18 cellular contexts compared by ENCODE assay signal in genomic region chr1:62685431-62685859, GRCh38. TPM values are rescaled to one million over a fixed set of nuclear protein-coding genes. Genes with fewer than 3 reads are reported as not detected.
DNase-seq lines count a peak whose midpoint lies in the region; ATAC-seq and TF ChIP-seq lines count a peak whose summit lies in the region.
"Had no signal": no experiment of that assay in that cellular context is flagged by ENCODE, and none has a peak within 500 bp of the region (broad histone marks: within the 10 kb centered on the region; RNA-seq: fewer than 3 reads in every experiment).

No MANE protein-coding gene starts in this region.

- no peak for TF ChIP-seq RAD21 in HCT116 (IDR thresholded peaks at IDR 0.05; ENCODE audit: low read depth)

- H2BK12ac ChIP-seq in mesenchymal stem cell (ENCODE audit: low read length in 2 of 2): no peak overlapping the region

- DNase-seq in AG20443 (ENCODE audit: low spot score) (peak; percentile 22), HCT116 (ENCODE audit: low read depth, low spot score) (no peak), mesenchymal stem cell (no peak), NCI-H1436 (lab: John Stamatoyannopoulos, UW) (no peak), germinal center (ENCODE audit: low spot score) (no peak)
- no peak for DNase-seq in stimulated activated CD8-positive, alpha-beta memory T cell treated with anti-CD3 and anti-CD28 coated beads, Interleukin-4, amount 100 ng/mL, for 48 hours
- DNase-seq: activated CD8-positive, alpha-beta memory T cell treated with anti-CD3 and anti-CD28 coated beads, Interleukin-2, amount 50 U/mL, for 48 hours; activated naive CD8-positive, alpha-beta T cell treated with anti-CD3 and anti-CD28 coated beads, Interleukin-2, amount 10 ng/mL, durations not matched to agents 7 days and 5 days; BE2C; colonic mucosa; GF-D8; NCI-H345; OCI-M1; stimulated activated CD4-positive, alpha-beta T cell treated with anti-CD3 and anti-CD28 coated beads, Interleukin-4, amount 100 ng/mL, for 1 hour; uterus had no signal

- peak overlapping the region in 4 of 5 experiments; percentile 36 to 81 (median 60) for H3K27ac Mint-ChIP-seq in brain
- H3K27ac Mint-ChIP-seq: activated naive CD8-positive, alpha-beta T cell treated with anti-CD3 and anti-CD28 coated beads, Interleukin-2, amount 10 ng/mL, durations not matched to agents 7 days and 5 days; stimulated activated effector memory CD8-positive, alpha-beta T cell treated with anti-CD3 and anti-CD28 coated beads, Interleukin-12 subunit alpha, Interleukin-12 subunit beta, amount 100 ng/mL, for 72 hours had no signal

- no peak overlapping the region for H2BK15ac ChIP-seq in mesenchymal stem cell (ENCODE audit: low read depth, poor library complexity, severe bottlenecking)

- H3K36me3 Mint-ChIP-seq in brain: peaks cover 3% of the 10 kb centered on the region
- H3K36me3 Mint-ChIP-seq: stimulated activated effector memory CD8-positive, alpha-beta T cell treated with anti-CD3 and anti-CD28 coated beads, Interleukin-12 subunit alpha, Interleukin-12 subunit beta, amount 100 ng/mL, for 72 hours had no signal

- H3K4me3 Mint-ChIP-seq in brain: peak overlapping the region; percentile 59 to 87 (median 76)
- H3K4me3 Mint-ChIP-seq: activated naive CD8-positive, alpha-beta T cell treated with anti-CD3 and anti-CD28 coated beads, Interleukin-2, amount 10 ng/mL, durations not matched to agents 7 days and 5 days; stimulated activated effector memory CD8-positive, alpha-beta T cell treated with anti-CD3 and anti-CD28 coated beads, Interleukin-12 subunit alpha, Interleukin-12 subunit beta, amount 100 ng/mL, for 72 hours had no signal

- H3K27me3 ChIP-seq in HCT116 (ENCODE audit: insufficient read depth, low read length) (no peaks in the 10 kb centered on the region), mesenchymal stem cell (ENCODE audit: control insufficient read depth in 1 of 2, insufficient read depth in 1 of 2, low read length in 2 of 2) (no peaks in the 10 kb centered on the region)
- H3K27me3 ChIP-seq: BE2C, colonic mucosa, uterus had no signal

- H3K9me3 ChIP-seq in HCT116 (ENCODE audit: control insufficient read depth in 1 of 2, insufficient read depth in 1 of 2, low read depth in 1 of 2, low read length in 2 of 2): no peaks in the 10 kb centered on the region
- no peaks in the 10 kb centered on the region for H3K9me3 ChIP-seq in mesenchymal stem cell (ENCODE audit: control insufficient read depth, low read length)
- H3K9me3 ChIP-seq: BE2C, colonic mucosa, uterus had no signal

- H3K4me3 ChIP-seq in HCT116 (replicated peaks in 1 of 2; ENCODE audit: low read depth in 1 of 2, low read length in 2 of 2) (no peak overlapping the region), mesenchymal stem cell (ENCODE audit: insufficient read depth in 1 of 2, low read depth in 1 of 2, low read length in 2 of 2) (peak overlapping the region in 1 of 2 experiments; percentile 51)
- H3K4me3 ChIP-seq: colonic mucosa, uterus had no signal

- CTCF ChIA-PET in HCT116 (lab: Charles Lee): no interaction called here

- H3K9me2 ChIP-seq in HCT116 (ENCODE audit: insufficient read depth): no peaks in the 10 kb centered on the region

- ATAC-seq in HCT116: no peak
- ATAC-seq in GM18505 (IDR thresholded peaks at IDR 0.05; ENCODE audit: unreplicated experiment): no peak
- ATAC-seq: stimulated activated effector memory CD8-positive, alpha-beta T cell treated with anti-CD3 and anti-CD28 coated beads, Interleukin-12 subunit alpha, Interleukin-12 subunit beta, amount 100 ng/mL, for 72 hours had no signal

- H3K27ac ChIP-seq in HCT116 (ENCODE audit: low read depth, low read length) (no peak overlapping the region), mesenchymal stem cell (ENCODE audit: low read length, poor library complexity, severe bottlenecking) (no peak overlapping the region)
- H3K27ac ChIP-seq: colonic mucosa, uterus had no signal

- H3K4me1 Mint-ChIP-seq in brain: peaks cover 26% of the 10 kb centered on the region

- H3K14ac ChIP-seq in mesenchymal stem cell (ENCODE audit: low read length in 2 of 2): no peak overlapping the region

- WGBS in mesenchymal stem cell: 93% methylated on average over 3 of the region's 3 CpGs

- H3K9me3 Mint-ChIP-seq in brain: no peaks in the 10 kb centered on the region
- H3K9me3 Mint-ChIP-seq: activated naive CD8-positive, alpha-beta T cell treated with anti-CD3 and anti-CD28 coated beads, Interleukin-2, amount 10 ng/mL, durations not matched to agents 7 days and 5 days; stimulated activated effector memory CD8-positive, alpha-beta T cell treated with anti-CD3 and anti-CD28 coated beads, Interleukin-12 subunit alpha, Interleukin-12 subunit beta, amount 100 ng/mL, for 72 hours had no signal

- RAD21 ChIA-PET in HCT116 (lab: Charles Lee; ENCODE audit: low non-redundant PET in 1 of 2, low total read pairs in 2 of 2, uncharacterized antibody in 2 of 2, unreplicated experiment in 2 of 2): no interaction called here

- H3K9ac ChIP-seq in HCT116 (ENCODE audit: low read length): no peak overlapping the region
- H3K9ac ChIP-seq in mesenchymal stem cell (ENCODE audit: low read length): peak overlapping the region; percentile 45

- no peak overlapping the region for H2BK5ac ChIP-seq in mesenchymal stem cell (ENCODE audit: low read depth, low read length, poor library complexity, severe bottlenecking)

- TF ChIP-seq CTCF in HCT116 (IDR thresholded peaks at IDR 0.05 in 2 of 3, conservative IDR thresholded peaks at IDR 0.05 in 1 of 3; ENCODE audit: borderline replicate concordance in 1 of 3, insufficient read depth in 1 of 3, low read depth in 2 of 3, low read length in 2 of 3) (no peak), brain (conservative IDR thresholded peaks at IDR 0.05) (no peak)

- peaks cover 9 to 65% of the 10 kb centered on the region in 2 experiments for H3K4me1 ChIP-seq in HCT116 (ENCODE audit: control insufficient read depth in 1 of 2, insufficient read depth in 2 of 2, low read length in 2 of 2)
- peaks cover 9% of the 10 kb centered on the region for H3K4me1 ChIP-seq in mesenchymal stem cell (ENCODE audit: control insufficient read depth, insufficient read depth, low read depth, low read length)
- H3K4me1 ChIP-seq: BE2C had no signal

- H3K79me2 ChIP-seq in HCT116 (ENCODE audit: insufficient read depth, low read length): peaks cover 56% of the 10 kb centered on the region

- no peak overlapping the region for H4K8ac ChIP-seq in mesenchymal stem cell (ENCODE audit: low read length)

- H4K20me1 ChIP-seq in HCT116 (ENCODE audit: insufficient read depth): no peaks in the 10 kb centered on the region

- no peak overlapping the region for H2AK5ac ChIP-seq in mesenchymal stem cell (ENCODE audit: low read length, severe bottlenecking)

- no peak overlapping the region for H3K18ac ChIP-seq in mesenchymal stem cell (ENCODE audit: low read depth in 1 of 2, low read length in 2 of 2)

- no TSS peak for BruUV-seq in HCT116 (replicated peaks; lab: Mats Ljungman, UMichigan)

- no peak overlapping the region for H2BK120ac ChIP-seq in mesenchymal stem cell (ENCODE audit: low read depth, low read length)

- H4K91ac ChIP-seq in mesenchymal stem cell (ENCODE audit: low read length): no peak overlapping the region

- peaks cover 4% of the 10 kb centered on the region for H3K27me3 Mint-ChIP-seq in brain

- intact Hi-C loops in HCT116 (cut with micrococcal nuclease): no loop called here

- POLR2A ChIA-PET in HCT116 (lab: Charles Lee): no interaction called here

- H3K4ac ChIP-seq in mesenchymal stem cell (ENCODE audit: low read depth in 1 of 2, low read length in 2 of 2): no peak overlapping the region

- H3K79me1 ChIP-seq in mesenchymal stem cell (replicated peaks; ENCODE audit: low read length, poor library complexity, severe bottlenecking): no peaks in the 10 kb centered on the region

- no peak overlapping the region for H2AFZ ChIP-seq in HCT116 (ENCODE audit: low read depth, low read length, poor library complexity, severe bottlenecking)
- H2AFZ ChIP-seq in mesenchymal stem cell (ENCODE audit: low read depth, low read length): no peak overlapping the region

- H3K36me3 ChIP-seq in HCT116 (ENCODE audit: control insufficient read depth in 1 of 2, insufficient read depth in 2 of 2, low read length in 2 of 2) (no peaks in the 10 kb centered on the region), mesenchymal stem cell (ENCODE audit: control insufficient read depth in 1 of 2, insufficient read depth in 2 of 2, low read depth in 1 of 2, low read length in 2 of 2) (no peaks in the 10 kb centered on the region)
- H3K36me3 ChIP-seq: BE2C, colonic mucosa, uterus had no signal

- peak overlapping the region; percentile 28; the same call in 1 of the 2 replicates for H3K4me2 ChIP-seq in HCT116 (ENCODE audit: low read length)
- no peak overlapping the region for H3K4me2 ChIP-seq in mesenchymal stem cell (ENCODE audit: low read length, poor library complexity, severe bottlenecking)

- H3K23ac ChIP-seq in mesenchymal stem cell (ENCODE audit: low read length in 2 of 2): no peak overlapping the region

- TF ChIP-seq POLR2A in HCT116 (IDR thresholded peaks at IDR 0.05; ENCODE audit: borderline replicate concordance, extremely low read depth, insufficient read depth, insufficient read length) (no peak), GM18505 (IDR thresholded peaks at IDR 0.05; ENCODE audit: borderline replicate concordance, extremely low read depth, insufficient read depth, insufficient read length) (no peak)

TF ChIP-seq in HCT116, 20 proteins besides CTCF, POLR2A, EP300 and RAD21:
- TF ChIP-seq YY1 (IDR thresholded peaks at IDR 0.05; ENCODE audit: extremely low read depth, insufficient replicate concordance, low read depth, low read length) (no peak), EZH2phosphoT487 (IDR thresholded peaks at IDR 0.05; ENCODE audit: borderline replicate concordance) (no peak), ZNF274 (IDR thresholded peaks at IDR 0.05; ENCODE audit: low read depth, low read length) (no peak), CEBPB (IDR thresholded peaks at IDR 0.05; ENCODE audit: low read depth) (no peak), ATF3 (IDR thresholded peaks at IDR 0.05) (no peak), SIN3A (IDR thresholded peaks at IDR 0.05; ENCODE audit: low read depth) (no peak)

RNA-seq across cellular contexts. Expression of gene DOCK7, which starts 2.7 kb away (rescaled TPM):
- 49.0 TPM for total RNA-seq in HCT116 (2021; ENCODE audit: unreplicated experiment)
- polyA plus RNA-seq in HCT116 (2012): 35.3 and 46.0 TPM in 2 replicates
- 17.5 TPM for polyA plus RNA-seq in brain (ENCODE audit: insufficient read depth, low read depth, low replicate concordance)
- 35.9 TPM for polyA plus RNA-seq in mesenchymal stem cell (2013, experiment 1 of 2)
- 37.5 TPM for polyA plus RNA-seq in mesenchymal stem cell (2013, experiment 2 of 2)
